In the genomic region with DNA sequence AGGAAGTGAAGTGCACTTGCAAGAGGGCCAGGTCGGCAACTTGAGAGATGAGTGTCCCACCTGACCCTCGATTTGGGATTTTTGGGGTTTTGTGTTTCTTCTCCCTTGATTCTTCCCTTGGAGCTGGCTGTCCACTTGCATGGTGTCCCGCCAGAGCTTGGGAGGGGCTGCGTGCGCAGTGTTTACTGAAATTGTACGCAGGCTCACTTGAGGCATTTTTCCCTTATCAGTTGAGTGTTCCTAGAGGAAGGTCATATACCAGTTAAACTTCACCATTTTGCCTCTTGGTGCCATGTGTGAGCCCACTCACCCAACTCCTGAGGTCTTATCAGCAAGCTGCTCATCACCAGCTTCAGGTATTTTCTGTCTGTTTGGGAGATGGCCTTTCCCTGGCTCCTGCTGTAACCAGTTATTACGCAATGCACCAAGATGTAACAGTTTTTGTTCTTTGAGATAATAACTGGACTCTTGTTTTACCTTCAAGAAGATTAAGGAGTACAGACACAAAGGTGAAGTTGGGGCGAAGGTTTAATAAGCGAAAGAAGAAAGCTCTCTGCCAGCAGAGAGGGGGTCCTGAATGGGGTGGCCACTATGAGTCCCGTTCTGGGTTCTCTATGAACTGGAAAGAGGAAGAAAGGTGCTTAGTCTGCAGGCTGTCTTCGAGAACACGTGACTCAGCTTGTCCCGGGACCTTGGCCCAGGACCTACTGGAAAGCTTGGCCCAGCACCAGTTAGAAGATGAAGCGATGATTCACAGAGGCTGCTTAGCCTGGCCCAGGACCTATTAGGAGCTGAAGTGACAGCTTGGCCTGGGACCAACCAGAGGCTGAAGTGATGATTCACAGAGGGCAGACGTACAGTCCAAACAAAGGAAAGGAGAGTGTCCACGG, we compare ENCODE assay signal across 12 cellular contexts. TPM values are rescaled to one million over a fixed set of nuclear protein-coding genes. Genes with fewer than 3 reads are reported as not detected.
A peak's percentile ranks its signal among the peaks of the same experiment; 100 is the strongest.
DNase-seq lines count a peak whose midpoint lies in the region; ATAC-seq and TF ChIP-seq lines count a peak whose summit lies in the region.
"Had no signal": no experiment of that assay in that cellular context is flagged by ENCODE, and none has a peak within 500 bp of the region (broad histone marks: within the 10 kb centered on the region; RNA-seq: fewer than 3 reads in every experiment).

No MANE protein-coding gene starts in this region.

- peak; percentile 95 for DNase-seq in MG63
- DNase-seq in epidermal melanocyte (ENCODE audit: insufficient read length, low spot score): peak; percentile 49
- peak; percentile 34 to 63 (median 38) for DNase-seq in mucosa of descending colon
- DNase-seq in NK-92 (lab: John Stamatoyannopoulos, UW; ENCODE audit: unreplicated experiment): no peak
- DNase-seq in NCI-H1930 (lab: John Stamatoyannopoulos, UW): no peak
- DNase-seq in NK-92 treated with Interleukin-12 subunit alpha and Interleukin-12 subunit beta, amount 100 ng/mL, for 24 hours (lab: John Stamatoyannopoulos, UW): no peak
- no peak for DNase-seq in natural killer cell
- DNase-seq: cortex of kidney, midbrain, NCI-H510A treated with DMSO at 0.1 percent for 48 hours had no signal

- no peaks in the 10 kb centered on the region for H3K79me2 ChIP-seq in ACC112 (ENCODE audit: control insufficient read depth, insufficient read depth, low read length, unreplicated experiment)

- TF ChIP-seq CTCF in mucosa of descending colon (IDR thresholded peaks at IDR 0.05): no peak
- TF ChIP-seq CTCF in natural killer cell (IDR thresholded peaks at IDR 0.05): no peak

- no peaks in the 10 kb centered on the region for H3K36me3 Mint-ChIP-seq in natural killer cell

- intact Hi-C loops in mucosa of descending colon (cut with DNase I, micrococcal nuclease) (no loop called here), natural killer cell (cut with micrococcal nuclease) (no loop called here)

- H3K4me3 ChIP-seq in ACC112 (ENCODE audit: low read depth, low read length) (peak overlapping the region; percentile 43), MG63 (no peak overlapping the region), mucosa of descending colon (no peak overlapping the region)
- H3K4me3 ChIP-seq: BLaER1 had no signal

- no peaks in the 10 kb centered on the region for H3K27me3 Mint-ChIP-seq in natural killer cell (ENCODE audit: low read depth in 2 of 2)

- no peak overlapping the region for H3K27ac Mint-ChIP-seq in natural killer cell

- H3K9me3 ChIP-seq in MG63: 0 out of 2 replicates have a peak, but pooled peaks cover 3% of the 10 kb centered on the region
- H3K9me3 ChIP-seq in mucosa of descending colon: peaks cover 42% of the 10 kb centered on the region

- no peak overlapping the region for H2AFZ ChIP-seq in ACC112 (ENCODE audit: low read length, unreplicated experiment)

- H3K4me3 Mint-ChIP-seq in natural killer cell: no peak overlapping the region

- H3K36me3 ChIP-seq in ACC112 (ENCODE audit: insufficient read depth, low read length) (no peaks in the 10 kb centered on the region), MG63 (no peaks in the 10 kb centered on the region), mucosa of descending colon (ENCODE audit: low read depth) (no peaks in the 10 kb centered on the region)

- peaks cover 18% of the 10 kb centered on the region for H3K4me1 ChIP-seq in ACC112 (ENCODE audit: control insufficient read depth, insufficient read depth, low read length, unreplicated experiment)
- H3K4me1 ChIP-seq in mucosa of descending colon (ENCODE audit: low read depth): no peaks in the 10 kb centered on the region
- H3K4me1 ChIP-seq: BLaER1 had no signal

- peaks cover 5 to 7% of the 10 kb centered on the region in 2 donors for H3K9me3 Mint-ChIP-seq in natural killer cell

- H3K27me3 ChIP-seq in ACC112 (ENCODE audit: insufficient read depth, low read length) (no peaks in the 10 kb centered on the region), MG63 (no peaks in the 10 kb centered on the region)
- H3K27me3 ChIP-seq: BLaER1 had no signal

- H3K4me1 Mint-ChIP-seq in natural killer cell: no peaks in the 10 kb centered on the region

- peak overlapping the region; percentile 50 for H3K27ac ChIP-seq in ACC112 (ENCODE audit: low read depth, low read length)
- H3K27ac ChIP-seq: BLaER1 had no signal

- peak; percentile 56 for ATAC-seq in mucosa of descending colon
- ATAC-seq in natural killer cell: no peak

RNA-seq across cellular contexts. Expression of a gene that starts 21.5 kb away (rescaled TPM):
- total RNA-seq in MG63 (2014; rRNA removed; shearing (Covaris generic); ENCODE audit: low replicate concordance): 69.3 and 176 TPM in 2 replicates
- total RNA-seq in mucosa of descending colon: 10 to 100 TPM; 64.1 to 83.4 (median 76.7) TPM
- total RNA-seq in natural killer cell: 10 to 100 TPM; 63.2 to 69.1 (median 66.4) TPM

RNA-seq across cellular contexts. Expression of a gene that starts 24.3 kb away (rescaled TPM):
- total RNA-seq in MG63 (2014; rRNA removed; shearing (Covaris generic); ENCODE audit: low replicate concordance): 35.0 and 50.7 TPM in 2 replicates
- 10 to 100 TPM; 14.5 to 19.1 (median 18.4) TPM for total RNA-seq in mucosa of descending colon
- total RNA-seq in natural killer cell: 10 to 100 TPM; 11.9 to 17.7 (median 12.4) TPM

RNA-seq across cellular contexts. Expression of a gene that starts 45.5 kb away (rescaled TPM):
- not detected in 2 replicates for total RNA-seq in MG63 (2014; rRNA removed; shearing (Covaris generic); ENCODE audit: low replicate concordance)
- 10 to 100 TPM; 33.8 to 73.7 (median 68.4) TPM for total RNA-seq in mucosa of descending colon
- total RNA-seq in natural killer cell: 10 to 100 TPM; 11.7 to 16.1 (median 13.8) TPM

RNA-seq across cellular contexts. Expression of a gene that starts 58.5 kb away (rescaled TPM):
- total RNA-seq in MG63 (2014; rRNA removed; shearing (Covaris generic); ENCODE audit: low replicate concordance): 24.3 and 53.1 TPM in 2 replicates
- total RNA-seq in mucosa of descending colon (10 to 100 TPM; 54.5 to 90.1 (median 68.6) TPM), natural killer cell (10 to 100 TPM; 51.2 to 62.4 (median 54.1) TPM)

Comparison
In these comparisons a context has a peak if more than half of its experiments do, and no peak if none do; other contexts are left out.
1. DNase-seq: peak in MG63 (single experiment), epidermal melanocyte (single experiment) and mucosa of descending colon (3 of 3); none in NK-92 (single experiment), NCI-H1930 (0 of 2), NK-92 treated with Interleukin-12 subunit alpha and Interleukin-12 subunit beta, amount 100 ng/mL, for 24 hours (single experiment) and natural killer cell (single experiment).
2. RNA of a gene that starts 45.5 kb away (total RNA-seq): 33.8 to 73.7 TPM in mucosa of descending colon and 11.7 to 16.1 TPM in natural killer cell; not detected in MG63; every median in the first group is over 10 times any median in the second.